Comparison of ENCODE assay signal across 8 cellular contexts in the genomic region with DNA sequence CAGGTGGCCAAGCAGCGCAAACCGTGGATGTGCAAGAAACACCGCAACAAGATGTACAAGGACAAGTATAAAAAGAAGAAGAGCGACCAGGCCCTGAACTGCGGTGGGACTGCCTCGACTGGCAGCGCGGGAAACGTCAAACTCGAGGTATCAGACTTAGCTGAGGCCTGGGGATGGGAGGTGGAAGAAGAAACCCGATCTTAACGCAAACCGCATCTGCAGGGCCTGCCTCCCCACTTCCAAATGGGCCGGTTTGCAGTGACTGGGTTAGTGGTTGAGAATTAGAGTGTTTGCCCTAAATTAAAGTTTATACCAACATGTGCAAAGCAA. TPM values are rescaled to one million over a fixed set of nuclear protein-coding genes. Genes with fewer than 3 reads are reported as not detected.
DNase-seq lines count a peak whose midpoint lies in the region; ATAC-seq and TF ChIP-seq lines count a peak whose summit lies in the region.

No MANE protein-coding gene starts in this region.

- 0 to 1% methylated on average over 14 of the region's 14 CpGs for WGBS in testis, 2 donors

- H3K27me3 ChIP-seq in muscle layer of duodenum (ENCODE audit: low read depth, low read length) (no peaks in the 10 kb centered on the region), testis (no peaks in the 10 kb centered on the region)

- H3K4me3 ChIP-seq in muscle layer of duodenum (ENCODE audit: low read depth in 1 of 2, low read length in 2 of 2) (peak overlapping the region; percentile 96 to 98), testis (peak overlapping the region; percentile 76 to 96)

- TF ChIP-seq POLR2A in testis (IDR thresholded peaks at IDR 0.05), result no peak

- H3K4me1 ChIP-seq in muscle layer of duodenum (ENCODE audit: control insufficient read depth in 1 of 2, insufficient read depth in 2 of 2, low read length in 2 of 2), result peaks cover 11 to 20% of the 10 kb centered on the region in 2 donors
- peaks cover 7% of the 10 kb centered on the region for H3K4me1 ChIP-seq in testis

- H3K27ac ChIP-seq in C4-2B (peak overlapping the region; percentile 76), muscle layer of duodenum (ENCODE audit: low read length) (no peak overlapping the region), testis (peak overlapping the region in 1 of 2 donors; percentile 76)

- ATAC-seq in GM19043 (IDR thresholded peaks at IDR 0.05; ENCODE audit: low read depth, unreplicated experiment), result peak; percentile 8
- ATAC-seq in HG03354 (IDR thresholded peaks at IDR 0.05; ENCODE audit: poor library complexity, severe bottlenecking, unreplicated experiment), result peak; percentile 25

- DNase-seq in SKM-1 treated with dmso at 0.1 percent for 144 hours (lab: John Stamatoyannopoulos, UW; ENCODE audit: unreplicated experiment), result peak; percentile 28
- DNase-seq in dermis blood vessel endothelial cell, result peak; percentile 35
- DNase-seq in testis, result no peak
- DNase-seq in kidney tubule cell (ENCODE audit: low spot score), result no peak

- intact Hi-C loops in testis (cut with DNase I; ENCODE audit: low total_unique reads), result no loop called here

- TF ChIP-seq CTCF in C4-2B (conservative IDR thresholded peaks at IDR 0.05), result no peak
- no peak for TF ChIP-seq CTCF in testis (IDR thresholded peaks at IDR 0.05)

- H3K36me3 ChIP-seq in muscle layer of duodenum (ENCODE audit: control insufficient read depth in 1 of 2, insufficient read depth in 2 of 2, low read length in 2 of 2) (no peaks in the 10 kb centered on the region), testis (ENCODE audit: low read depth, missing control alignments) (no peaks in the 10 kb centered on the region)

- H3K9me3 ChIP-seq in muscle layer of duodenum (ENCODE audit: control insufficient read depth in 1 of 2, low read length in 2 of 2), result no peaks in the 10 kb centered on the region
- H3K9me3 ChIP-seq in testis, result no peaks in the 10 kb centered on the region

RNA-seq across cellular contexts. Expression of a gene that starts 0.8 kb away (rescaled TPM):
- 1.0 and 1.9 TPM in 2 replicates for total RNA-seq in dermis blood vessel endothelial cell
- 10 to 100 TPM in 1 of 2 donors, 1 to 10 TPM in 1; 6.6 to 11.1 TPM for total RNA-seq in testis
- polyA plus RNA-seq in testis (ENCODE audit: insufficient read depth, low read depth, low replicate concordance), result 10.3 TPM

Comparison
In these comparisons a context has a peak if more than half of its experiments do, and no peak if none do; other contexts are left out.
1. DNase-seq: peak in SKM-1 treated with dmso at 0.1 percent for 144 hours (single experiment) and dermis blood vessel endothelial cell (single experiment); none in testis (single experiment) and kidney tubule cell (single experiment).